Comparison of ENCODE assay signal across 18 cellular contexts in the genomic region with DNA sequence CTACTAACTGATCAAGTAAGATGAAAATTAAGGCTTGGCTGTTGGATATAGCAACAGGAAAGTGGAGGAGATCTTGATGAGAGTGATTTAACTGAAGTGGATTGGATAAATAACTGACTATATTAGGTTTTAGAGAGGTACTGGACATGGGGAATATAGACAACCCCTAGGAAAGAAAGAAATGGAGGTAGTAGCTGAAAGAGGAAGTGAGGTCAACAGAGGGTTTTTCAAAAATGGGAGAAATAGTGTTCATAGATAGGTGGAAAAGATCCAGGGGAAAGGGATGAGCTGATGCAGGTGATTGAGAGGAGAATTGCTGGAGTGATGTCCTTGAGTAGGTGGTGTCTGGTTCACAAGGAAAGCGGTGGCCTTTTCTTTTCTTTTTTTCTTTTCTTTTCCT.
"Had no signal": no experiment of that assay in that cellular context is flagged by ENCODE, and none has a peak within 500 bp of the region (broad histone marks: within the 10 kb centered on the region; RNA-seq: fewer than 3 reads in every experiment).

No MANE protein-coding gene starts in this region.

- FAIRE-seq: colon, islet of Langerhans, pancreas had no signal

- H3K4me1 ChIP-seq: lower lobe of right lung, neural progenitor cell, pancreas, suprapubic skin, upper lobe of right lung had no signal

- H3K27me3 ChIP-seq: foreskin keratinocyte, hepatocyte, neural progenitor cell, pancreas, suprapubic skin, tibial nerve, upper lobe of right lung, vagina had no signal

- H3K4me3 ChIP-seq: hepatocyte, left ventricle myocardium inferior, lower lobe of right lung, neural progenitor cell, pancreas, smooth muscle cell, suprapubic skin, tibial nerve, upper lobe of right lung, vagina had no signal

- ATAC-seq: pancreas, right cardiac atrium had no signal

- H3K36me3 ChIP-seq: left ventricle myocardium inferior, lower lobe of right lung, neural progenitor cell, pancreas, suprapubic skin, upper lobe of right lung, vagina had no signal

- H3K9ac ChIP-seq: neural progenitor cell had no signal

- H3K27ac ChIP-seq: foreskin keratinocyte, hepatocyte, neural progenitor cell, pancreas, suprapubic skin, tibial nerve, upper lobe of right lung had no signal

- DNase-seq: erythroblast, left cardiac atrium, left ventricle myocardium inferior, lower lobe of right lung, mesenchymal stem cell, midbrain, pancreas, right cardiac atrium, upper lobe of right lung had no signal

- H2AFZ ChIP-seq: hepatocyte, neural progenitor cell had no signal

- H3K79me2 ChIP-seq: hepatocyte had no signal

- H3K9me3 ChIP-seq: lower lobe of right lung, pancreas, suprapubic skin, upper lobe of right lung, vagina had no signal

- H3K4me2 ChIP-seq: hepatocyte, neural progenitor cell, smooth muscle cell had no signal
